8 cellular contexts compared by ENCODE assay signal in genomic region chr2:43542285-43542933, GRCh38. TPM values are rescaled to one million over a fixed set of nuclear protein-coding genes. Genes with fewer than 3 reads are reported as not detected.
DNase-seq lines count a peak whose midpoint lies in the region; ATAC-seq and TF ChIP-seq lines count a peak whose summit lies in the region.

No MANE protein-coding gene starts in this region.

- H3K9ac ChIP-seq in fibroblast of lung (ENCODE audit: insufficient read depth, low read length) = no peak overlapping the region

- no peaks in the 10 kb centered on the region for H4K20me1 ChIP-seq in fibroblast of lung (ENCODE audit: control insufficient read depth, extremely low read depth, insufficient read depth, low read length)

- TF ChIP-seq CTCF in fibroblast of lung (conservative IDR thresholded peaks at IDR 0.05 in 1 of 2, IDR thresholded peaks at IDR 0.05 in 1 of 2; ENCODE audit: low read depth in 1 of 2, low read length in 2 of 2) = peak in 1 of 2 donors; percentile 37

- H3K27me3 ChIP-seq in fibroblast of lung (ENCODE audit: control insufficient read depth, insufficient read depth, low read length) = no peaks in the 10 kb centered on the region

- no peaks in the 10 kb centered on the region for H3K79me2 ChIP-seq in fibroblast of lung (ENCODE audit: control insufficient read depth, insufficient read depth, low read length)

- no peaks in the 10 kb centered on the region for H3K9me3 ChIP-seq in fibroblast of lung (ENCODE audit: control insufficient read depth, insufficient read depth, low read depth, low read length)

- no peak overlapping the region for H3K4me3 ChIP-seq in fibroblast of lung (replicated peaks in 1 of 4; ENCODE audit: control extremely low read depth in 1 of 4, insufficient read depth in 1 of 4, low read depth in 3 of 4, low read length in 4 of 4)

- H3K4me1 ChIP-seq in fibroblast of lung (ENCODE audit: control insufficient read depth, extremely low read depth, insufficient read depth, low read length) = peaks cover 5% of the 10 kb centered on the region

- ATAC-seq in HG02763 (IDR thresholded peaks at IDR 0.05; ENCODE audit: unreplicated experiment) = no peak
- ATAC-seq in HG03354 (IDR thresholded peaks at IDR 0.05; ENCODE audit: poor library complexity, severe bottlenecking, unreplicated experiment) = no peak

- H3K36me3 ChIP-seq in fibroblast of lung (ENCODE audit: control insufficient read depth, insufficient read depth, low read length) = no peaks in the 10 kb centered on the region

- no peak overlapping the region for H3K4me2 ChIP-seq in fibroblast of lung (ENCODE audit: extremely low read depth, insufficient read depth, low read length)

- no peak overlapping the region for H3K27ac ChIP-seq in fibroblast of lung (ENCODE audit: insufficient read depth, low read length)

- no peak overlapping the region for H2AFZ ChIP-seq in fibroblast of lung (ENCODE audit: low read length)

- peak; percentile 51 for DNase-seq in COLO829 (ENCODE audit: low spot score)
- DNase-seq in HPDE6-E6E7 (ENCODE audit: extremely low spot score) = peak; percentile 16
- peak; percentile 18 for DNase-seq in SK-N-DZ (ENCODE audit: low spot score)
- peak; percentile 44 to 86 for DNase-seq in fibroblast of lung (ENCODE audit: low read depth in 2 of 2)
- peak; percentile 45 for DNase-seq in pons (ENCODE audit: low spot score)
- DNase-seq in activated gamma-delta T cell treated with Interleukin-2 at 50 U/mL for 16 hours = no peak

RNA-seq across cellular contexts. Expression of gene THADA, which starts 53.4 kb away (rescaled TPM):
- polyA plus RNA-seq in SK-N-DZ (2014; cell fraction: cytosol; rRNA removed) = 9.1 and 12.3 TPM in 2 replicates
- 18.2 and 18.9 TPM in 2 replicates for polyA plus RNA-seq in SK-N-DZ (2014; cell fraction: nucleus; rRNA removed)
- 32.4 and 36.2 TPM in 2 replicates for total RNA-seq in fibroblast of lung
- 9.2 and 15.4 TPM in 2 replicates for polyA plus RNA-seq in fibroblast of lung
- 9.8 and 11.7 TPM in 2 replicates for polyA plus RNA-seq in fibroblast of lung (2012)
- 84.3 and 118 TPM in 2 replicates for polyA minus RNA-seq in fibroblast of lung (ENCODE audit: low replicate concordance)
